Comparison of ENCODE assay signal across 28 cellular contexts in the genomic region with DNA sequence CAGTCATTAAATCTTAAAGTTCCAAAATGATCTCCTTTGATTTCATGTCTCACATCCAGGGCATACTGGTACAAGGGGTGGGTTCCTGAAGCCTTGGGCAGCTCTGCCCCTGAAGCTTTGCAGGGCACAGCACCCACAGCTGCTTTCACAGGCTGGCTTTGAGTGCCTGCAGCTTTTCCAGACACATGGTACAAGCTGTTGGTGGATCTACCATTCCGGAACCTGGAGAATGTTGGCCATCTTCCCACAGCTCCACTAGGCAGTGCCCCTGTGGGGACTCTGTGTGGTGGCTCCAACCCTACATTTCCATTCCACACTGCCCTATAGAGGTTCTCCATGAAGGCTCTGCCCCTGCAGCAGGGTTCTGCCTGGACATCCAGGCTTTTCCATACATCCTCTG.
"Had no signal": no experiment of that assay in that cellular context is flagged by ENCODE, and none has a peak within 500 bp of the region (broad histone marks: within the 10 kb centered on the region; RNA-seq: fewer than 3 reads in every experiment).

No MANE protein-coding gene starts in this region.

- DNase-seq: stimulated activated CD4-positive, alpha-beta T cell treated with anti-CD3 and anti-CD28 coated beads, Interleukin-2, amount 100 ng/mL, for 48 hours; stimulated activated CD4-positive, alpha-beta T cell treated with anti-CD3 and anti-CD28 coated beads, Interleukin-4, amount 100 ng/mL, for 1 hour; stimulated activated CD4-positive, alpha-beta T cell treated with anti-CD3 and anti-CD28 coated beads, Interleukin-4, amount 100 ng/mL, for 24 hours; stimulated activated CD4-positive, alpha-beta T cell treated with anti-CD3 and anti-CD28 coated beads, Interleukin-4, amount 100 ng/mL, for 4 hours; stimulated activated CD8-positive, alpha-beta memory T cell treated with anti-CD3 and anti-CD28 coated beads, Interleukin-4, amount 100 ng/mL, for 48 hours; stimulated activated naive B cell treated with anti-CD40 and anti-IgM and Interleukin-4, amounts not matched to agents 10 μg/mL and 1 μg/mL and 100 μg/mL, for 72 hours; stimulated activated naive CD4-positive, alpha-beta T cell; stimulated activated naive CD4-positive, alpha-beta T cell treated with Interleukin-2 at 50 U/mL for 16 hours; stimulated activated naive CD8-positive, alpha-beta T cell treated with anti-CD3 and anti-CD28 coated beads, Interleukin-15, amount 100 ng/mL, for 72 hours; stimulated activated naive CD8-positive, alpha-beta T cell treated with anti-CD3 and anti-CD28 coated beads, Interleukin-15, Interleukin-2, amounts not matched to agents 100 U/mL and 50 U/mL, for 24 hours; stomach; substantia nigra; testis; thyroid gland; tibial artery; transverse colon; trophoblast cell; upper lobe of left lung; upper lobe of right lung; uterus had no signal

- H3K27me3 Mint-ChIP-seq: stimulated activated naive CD8-positive, alpha-beta T cell treated with anti-CD3 and anti-CD28 coated beads, Interleukin-15, amount 100 ng/mL, for 72 hours; type B pancreatic cell had no signal

- H3K27ac Mint-ChIP-seq: stimulated activated effector memory CD8-positive, alpha-beta T cell treated with anti-CD3 and anti-CD28 coated beads, Interleukin-12 subunit alpha, Interleukin-12 subunit beta, amount 100 ng/mL, for 72 hours; stimulated activated memory B cell treated with anti-CD40 and anti-IgM and Interleukin-4, amounts not matched to agents 10 μg/mL and 1 μg/mL and 100 μg/mL, for 72 hours; stimulated activated naive B cell treated with anti-CD40 and anti-IgM and Interleukin-4, amounts not matched to agents 10 μg/mL and 1 μg/mL and 100 μg/mL, for 72 hours; stimulated activated naive CD8-positive, alpha-beta T cell treated with anti-CD3 and anti-CD28 coated beads, Interleukin-15, amount 100 ng/mL, for 72 hours; stimulated activated naive CD8-positive, alpha-beta T cell treated with anti-CD3 and anti-CD28 coated beads, Interleukin-15, Interleukin-2, amounts not matched to agents 100 ng/mL and 50 ng/mL, for 24 hours; type B pancreatic cell had no signal

- H3K27me3 ChIP-seq: stomach, suprapubic skin, testis, thyroid gland, tibial artery, tibial nerve, transverse colon, upper lobe of left lung, upper lobe of right lung, uterus, vagina had no signal

- H3K4me1 ChIP-seq: stomach, suprapubic skin, testis, thyroid gland, tibial artery, transverse colon, upper lobe of left lung, uterus had no signal

- H3K4me3 Mint-ChIP-seq: stimulated activated effector memory CD8-positive, alpha-beta T cell treated with anti-CD3 and anti-CD28 coated beads, Interleukin-12 subunit alpha, Interleukin-12 subunit beta, amount 100 ng/mL, for 72 hours; stimulated activated memory B cell treated with anti-CD40 and anti-IgM and Interleukin-4, amounts not matched to agents 10 μg/mL and 1 μg/mL and 100 μg/mL, for 72 hours; stimulated activated naive B cell treated with anti-CD40 and anti-IgM and Interleukin-4, amounts not matched to agents 10 μg/mL and 1 μg/mL and 100 μg/mL, for 72 hours; stimulated activated naive CD8-positive, alpha-beta T cell treated with anti-CD3 and anti-CD28 coated beads, Interleukin-15, amount 100 ng/mL, for 72 hours; stimulated activated naive CD8-positive, alpha-beta T cell treated with anti-CD3 and anti-CD28 coated beads, Interleukin-15, Interleukin-2, amounts not matched to agents 100 ng/mL and 50 ng/mL, for 24 hours; type B pancreatic cell had no signal

- H3K27ac ChIP-seq: stomach, suprapubic skin, testis, thoracic aorta, thyroid gland, tibial artery, tibial nerve, transverse colon, upper lobe of left lung, upper lobe of right lung, uterus, vagina had no signal

- H3K36me3 ChIP-seq: stomach, suprapubic skin, thoracic aorta, thyroid gland, tibial artery, tibial nerve, transverse colon, upper lobe of left lung, upper lobe of right lung, uterus, vagina had no signal

- H3K4me1 Mint-ChIP-seq: stimulated activated effector memory CD8-positive, alpha-beta T cell treated with anti-CD3 and anti-CD28 coated beads, Interleukin-12 subunit alpha, Interleukin-12 subunit beta, amount 100 ng/mL, for 72 hours; stimulated activated memory B cell treated with anti-CD40 and anti-IgM and Interleukin-4, amounts not matched to agents 10 μg/mL and 1 μg/mL and 100 μg/mL, for 72 hours; stimulated activated naive B cell treated with anti-CD40 and anti-IgM and Interleukin-4, amounts not matched to agents 10 μg/mL and 1 μg/mL and 100 μg/mL, for 72 hours; stimulated activated naive CD8-positive, alpha-beta T cell treated with anti-CD3 and anti-CD28 coated beads, Interleukin-15, amount 100 ng/mL, for 72 hours had no signal

- H3K4me3 ChIP-seq: stomach, suprapubic skin, testis, thoracic aorta, thyroid gland, tibial artery, tibial nerve, transverse colon, upper lobe of left lung, upper lobe of right lung, uterus, vagina had no signal

- H3K36me3 Mint-ChIP-seq: stimulated activated effector memory CD8-positive, alpha-beta T cell treated with anti-CD3 and anti-CD28 coated beads, Interleukin-12 subunit alpha, Interleukin-12 subunit beta, amount 100 ng/mL, for 72 hours; stimulated activated memory B cell treated with anti-CD40 and anti-IgM and Interleukin-4, amounts not matched to agents 10 μg/mL and 1 μg/mL and 100 μg/mL, for 72 hours; stimulated activated naive B cell treated with anti-CD40 and anti-IgM and Interleukin-4, amounts not matched to agents 10 μg/mL and 1 μg/mL and 100 μg/mL, for 72 hours; type B pancreatic cell had no signal

- ATAC-seq: stimulated activated effector memory CD8-positive, alpha-beta T cell treated with anti-CD3 and anti-CD28 coated beads, Interleukin-12 subunit alpha, Interleukin-12 subunit beta, amount 100 ng/mL, for 72 hours; stimulated activated memory B cell treated with anti-CD40 and anti-IgM and Interleukin-4, amounts not matched to agents 10 μg/mL and 1 μg/mL and 100 μg/mL, for 72 hours; stimulated activated naive B cell treated with anti-CD40 and anti-IgM and Interleukin-4, amounts not matched to agents 10 μg/mL and 1 μg/mL and 100 μg/mL, for 72 hours; stimulated activated naive CD8-positive, alpha-beta T cell treated with anti-CD3 and anti-CD28 coated beads, Interleukin-15, amount 100 ng/mL, for 72 hours; stimulated activated naive CD8-positive, alpha-beta T cell treated with anti-CD3 and anti-CD28 coated beads, Interleukin-15, Interleukin-2, amounts not matched to agents 100 U/mL and 50 U/mL, for 24 hours; upper lobe of right lung had no signal

- H3K9me3 ChIP-seq: suprapubic skin, testis, thyroid gland, upper lobe of right lung had no signal
